Comparison of ENCODE assay signal across 1 cellular context in genomic region chr6:161314541-161315245, GRCh38.
TF ChIP-seq lines count a peak whose summit lies in the region.

No MANE protein-coding gene starts in this region.

TF ChIP-seq in K562, 482 proteins besides CTCF, POLR2A, EP300 and RAD21 (continued from another document and continues in another):
- TF ChIP-seq MGA (IDR thresholded peaks at IDR 0.05) (peak; percentile 76), UBTF (IDR thresholded peaks at IDR 0.05; ENCODE audit: borderline replicate concordance in 1 of 2, low read depth in 2 of 2, low read length in 2 of 2) (0 out of 4 replicates have a peak, but pooled peaks of 1 of the 2 experiments have one; percentile 23), ZNF592 (IDR thresholded peaks at IDR 0.05) (peak; percentile 48), PHF8 (IDR thresholded peaks at IDR 0.05; ENCODE audit: borderline replicate concordance, low read length) (peak; percentile 18; the same call in 1 of the 2 replicates), SMAD4 (CRISPR knock-in tag; conservative IDR thresholded peaks at IDR 0.05) (peak; percentile 62; the same call in 1 of the 2 replicates), POLR2G (IDR thresholded peaks at IDR 0.05; ENCODE audit: low read depth, low read length) (0 out of 2 replicates have a peak, but pooled peaks have one; percentile 21), PHF20 (IDR thresholded peaks at IDR 0.05; ENCODE audit: partially characterized antibody) (peak; percentile 22), EP400 (IDR thresholded peaks at IDR 0.05) (peak; percentile 50), ZBTB40 (IDR thresholded peaks at IDR 0.05) (peak; percentile 84), ZBTB40 (CRISPR knock-in tag; IDR thresholded peaks at IDR 0.05) (peak; percentile 35; the same call in 1 of the 2 replicates), HDAC2 (IDR thresholded peaks at IDR 0.05) (peak; percentile 52), CREB3L1 (IDR thresholded peaks at IDR 0.05; ENCODE audit: borderline replicate concordance, low read depth) (peak; percentile 80; the same call in 1 of the 2 replicates), STAT5A (IDR thresholded peaks at IDR 0.05; ENCODE audit: borderline replicate concordance, low read length) (0 out of 2 replicates have a peak, but pooled peaks have one; percentile 46), SAP30 (IDR thresholded peaks at IDR 0.05; ENCODE audit: borderline replicate concordance, insufficient read depth, low read depth, low read length, poor library complexity, severe bottlenecking) (peak; percentile 31)
